2 cellular contexts compared by ENCODE assay signal in the genomic region with DNA sequence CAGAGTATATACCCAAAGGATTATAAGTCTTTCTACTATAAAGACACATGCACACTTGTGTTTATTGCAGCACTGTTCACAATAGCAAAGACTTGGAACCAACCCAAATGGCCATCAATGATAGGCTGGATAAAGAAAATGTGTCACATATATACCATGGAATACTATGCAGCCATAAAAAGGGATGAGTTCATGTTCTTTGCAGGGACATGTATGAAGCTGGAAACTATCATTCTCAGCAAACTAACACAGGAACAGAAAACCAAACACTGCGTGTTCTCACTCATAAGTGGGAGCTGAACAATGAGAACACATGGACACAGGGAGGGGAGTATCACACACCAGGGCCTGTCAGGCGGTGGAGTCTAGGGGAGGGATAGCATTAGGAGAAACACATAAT.
DNase-seq lines count a peak whose midpoint lies in the region; ATAC-seq, FAIRE-seq and TF ChIP-seq lines count a peak whose summit lies in the region.
"Not testable (repeated sequence)": the region's sequence is repeated elsewhere in the genome, so short reads cannot be mapped to it uniquely, and the experiment has no call there.

No MANE protein-coding gene starts in this region.

- TF ChIP-seq POLR2A in K562 (conservative IDR thresholded peaks at IDR 0.05), result not testable (repeated sequence)

- H3K79me2 ChIP-seq in K562 (ENCODE audit: control insufficient read depth, insufficient read depth, low read length), result not testable (repeated sequence)

- TF ChIP-seq CTCF in HEK293 (tag by site-specific recombination; IDR thresholded peaks at IDR 0.05); K562 (IDR thresholded peaks at IDR 0.05 in 2 of 3, conservative IDR thresholded peaks at IDR 0.05 in 1 of 3; ENCODE audit: insufficient read depth in 2 of 3, low read depth in 1 of 3, low read length in 3 of 3): not testable (repeated sequence)

- ATAC-seq in K562, result not testable (repeated sequence)

- FAIRE-seq in K562 (lab: Jason Lieb, UNC), result not testable (repeated sequence)

- DNase-seq in K562 (ENCODE audit: extremely low read depth in 1 of 4, low spot score in 3 of 4), result not testable (repeated sequence)

- intact Hi-C loops in K562 (cut with micrococcal nuclease), result not testable (repeated sequence)

- CTCF ChIA-PET in HEK293 (lab: Yijun Ruan, JAX); K562 (lab: Yijun Ruan, JAX; ENCODE audit: low intra/inter-chr PET ratio): not testable (repeated sequence)

- H3K4me1 ChIP-seq in HEK293 (ENCODE audit: control insufficient read depth, insufficient read depth, low read length); K562 (replicated peaks in 1 of 2; ENCODE audit: control insufficient read depth in 2 of 2, insufficient read depth in 2 of 2, low read length in 2 of 2): not testable (repeated sequence)

- H2AFZ ChIP-seq in K562 (ENCODE audit: low read depth, low read length), result not testable (repeated sequence)

- not testable (repeated sequence) for H3K27ac ChIP-seq in HEK293 (ENCODE audit: extremely low read depth, low read depth, low read length); K562 (ENCODE audit: extremely low read depth, low read depth, low read length)

- H3K27me3 ChIP-seq in K562 (ENCODE audit: control insufficient read depth in 2 of 2, insufficient read depth in 2 of 2, low read length in 2 of 2), result not testable (repeated sequence)

- not testable (repeated sequence) for H3K9me3 ChIP-seq in HEK293 (ENCODE audit: control insufficient read depth, insufficient read depth, low read depth, low read length); K562 (replicated peaks; ENCODE audit: control insufficient read depth, insufficient read depth, low read depth, low read length)

- not testable (repeated sequence) for H3K9me1 ChIP-seq in K562 (ENCODE audit: control insufficient read depth, insufficient read depth, low read length)

- not testable (repeated sequence) for TF ChIP-seq EP300 in K562 (IDR thresholded peaks at IDR 0.05; ENCODE audit: low read length)

- H3K9ac ChIP-seq in K562 (ENCODE audit: insufficient read depth in 1 of 2, low read depth in 2 of 2, low read length in 2 of 2), result not testable (repeated sequence)

- WGBS in K562 (ENCODE audit: insufficient coverage, low coverage, missing lambda C conversion rate), result 46% methylated on average over 2 of the region's 2 CpGs

- not testable (repeated sequence) for H3K4me3 ChIP-seq in HEK293 (ENCODE audit: low read depth, low read length); K562

- H3K4me2 ChIP-seq in K562 (ENCODE audit: insufficient read depth, low read length), result not testable (repeated sequence)

- not testable (repeated sequence) for H3K36me3 ChIP-seq in HEK293 (ENCODE audit: control insufficient read depth in 2 of 2, insufficient read depth in 1 of 2, low read length in 2 of 2); K562 (ENCODE audit: control insufficient read depth, insufficient read depth, low read length)

- POLR2A ChIA-PET in HEK293 (lab: Yijun Ruan, JAX); K562 (lab: Yijun Ruan, JAX): not testable (repeated sequence)

- not testable (repeated sequence) for BruUV-seq in K562 (replicated peaks; lab: Mats Ljungman, UMichigan)

- not testable (repeated sequence) for H4K20me1 ChIP-seq in K562 (replicated peaks; ENCODE audit: control insufficient read depth, insufficient read depth, low read length)

- TF ChIP-seq RAD21 in K562 (CRISPR knock-in tag; conservative IDR thresholded peaks at IDR 0.05 in 1 of 2, IDR thresholded peaks at IDR 0.05 in 1 of 2), result not testable (repeated sequence)

- in situ Hi-C loops in K562 (cut with MboI), result not testable (repeated sequence)

TF ChIP-seq in HEK293, 187 proteins besides CTCF, POLR2A, EP300 and RAD21:
- peak; percentile 58 for TF ChIP-seq ZNF146 (tag by site-specific recombination; IDR thresholded peaks at IDR 0.05)
TF ChIP-seq in HEK293: peak in this region for 1; not testable (repeated sequence) for 186.

TF ChIP-seq in K562, 482 proteins besides CTCF, POLR2A, EP300 and RAD21:
- 0 out of 2 replicates have a peak, but pooled peaks have one; percentile 24 for TF ChIP-seq BCOR (IDR thresholded peaks at IDR 0.05)
- TF ChIP-seq ZNF146 (CRISPR knock-in tag; IDR thresholded peaks at IDR 0.05; ENCODE audit: unreplicated experiment), result peak; percentile 91
- TF ChIP-seq ADNP (tag; IDR thresholded peaks at IDR 0.05), result 0 out of 2 replicates have a peak, but pooled peaks have one; percentile 15
